Comparison of ENCODE assay signal across 9 cellular contexts in the genomic region with DNA sequence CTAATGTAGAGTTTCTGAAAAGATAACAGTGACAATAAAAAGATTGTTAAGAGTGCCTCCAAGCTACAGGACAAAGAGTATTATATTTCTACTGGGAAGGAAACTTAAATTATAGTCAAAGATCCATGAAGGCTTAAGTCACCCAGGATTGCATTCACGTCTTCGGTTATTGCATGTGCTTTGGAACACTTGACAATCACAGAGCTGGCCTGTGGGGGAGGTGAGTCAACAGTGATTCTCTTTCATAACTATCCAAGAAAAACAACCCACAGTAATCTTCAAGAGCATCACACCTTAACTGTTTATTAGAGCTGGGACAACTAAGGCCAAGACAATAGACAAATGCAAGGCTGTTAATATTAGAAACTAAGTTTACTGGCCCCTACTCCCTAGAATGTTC. TPM values are rescaled to one million over a fixed set of nuclear protein-coding genes. Genes with fewer than 3 reads are reported as not detected.
DNase-seq lines count a peak whose midpoint lies in the region; TF ChIP-seq lines count a peak whose summit lies in the region.
"Had no signal": no experiment of that assay in that cellular context is flagged by ENCODE, and none has a peak within 500 bp of the region (broad histone marks: within the 10 kb centered on the region; RNA-seq: fewer than 3 reads in every experiment).

No MANE protein-coding gene starts in this region.

- WGBS in adrenal gland, 4 donors: 10 to 37% (median 30%) methylated on average over 2 of the region's 2 CpGs

- H3K9me3 Mint-ChIP-seq in type B pancreatic cell: peaks cover 7% of the 10 kb centered on the region
- H3K9me3 Mint-ChIP-seq: activated T-helper 1 cell treated with anti-CD3 and anti-CD28 coated beads, Interleukin-12 subunit alpha, Interleukin-12 subunit beta, Interleukin-2, Interleukin-4 antibody, amounts not matched to agents 30 ng/mL and 10 ng/mL and 1 ng/mL, durations not matched to agents 14 hours and 24 hours and 36 hours had no signal

- TF ChIP-seq POLR2A in adrenal gland (IDR thresholded peaks at IDR 0.05): no peak

- H3K4me1 Mint-ChIP-seq in type B pancreatic cell (ENCODE audit: unreplicated experiment): peaks cover 24% of the 10 kb centered on the region

- no peaks in the 10 kb centered on the region for H3K27me3 Mint-ChIP-seq in type B pancreatic cell

- no peaks in the 10 kb centered on the region for H3K9me3 ChIP-seq in adrenal gland (replicated peaks in 1 of 3)

- H3K4me3 Mint-ChIP-seq in type B pancreatic cell: peak overlapping the region; percentile 27
- H3K4me3 Mint-ChIP-seq: activated T-helper 1 cell treated with anti-CD3 and anti-CD28 coated beads, Interleukin-12 subunit alpha, Interleukin-12 subunit beta, Interleukin-2, Interleukin-4 antibody, amounts not matched to agents 30 ng/mL and 10 ng/mL and 1 ng/mL, durations not matched to agents 14 hours and 24 hours and 36 hours had no signal

- H3K27me3 ChIP-seq in adrenal gland (no peaks in the 10 kb centered on the region), kidney epithelial cell (ENCODE audit: control insufficient read depth, insufficient read depth, low read length) (no peaks in the 10 kb centered on the region)

- DNase-seq in HS-5 (ENCODE audit: low read depth) (peak; percentile 64), adrenal gland (peak; percentile 32 to 68 (median 58)), kidney epithelial cell (ENCODE audit: low read depth) (peak; percentile 78), type B pancreatic cell (ENCODE audit: extremely low spot score, unreplicated experiment) (no peak), NCI-H1417 (lab: John Stamatoyannopoulos, UW) (no peak), NCI-H446 treated with DMSO at 0.1 percent for 48 hours (lab: John Stamatoyannopoulos, UW) (no peak), globus pallidus (ENCODE audit: low spot score) (no peak)
- DNase-seq: NCI-H2081 treated with DMSO at 0.1 percent for 48 hours had no signal

- no peak overlapping the region for H3K4me3 ChIP-seq in adrenal gland
- no peak overlapping the region for H3K4me3 ChIP-seq in kidney epithelial cell (ENCODE audit: low read depth, low read length)

- no peaks in the 10 kb centered on the region for H3K36me3 ChIP-seq in adrenal gland (replicated peaks in 1 of 2)
- H3K36me3 ChIP-seq in kidney epithelial cell (ENCODE audit: control insufficient read depth, insufficient read depth, low read length): no peaks in the 10 kb centered on the region

- peak overlapping the region in 2 of 5 donors; percentile 58 to 61 for H3K27ac ChIP-seq in adrenal gland

- peaks cover 0 to 11% of the 10 kb centered on the region in 2 donors for H3K4me1 ChIP-seq in adrenal gland (replicated peaks in 1 of 2)

- intact Hi-C loops in adrenal gland (cut with DNase I): no loop called here

- peak overlapping the region; percentile 69 for H3K27ac Mint-ChIP-seq in type B pancreatic cell
- H3K27ac Mint-ChIP-seq: activated T-helper 1 cell treated with anti-CD3 and anti-CD28 coated beads, Interleukin-12 subunit alpha, Interleukin-12 subunit beta, Interleukin-2, Interleukin-4 antibody, amounts not matched to agents 30 ng/mL and 10 ng/mL and 1 ng/mL, durations not matched to agents 14 hours and 24 hours and 36 hours had no signal

- TF ChIP-seq CTCF in adrenal gland (IDR thresholded peaks at IDR 0.05): no peak
- no peak for TF ChIP-seq CTCF in kidney epithelial cell (IDR thresholded peaks at IDR 0.05; ENCODE audit: insufficient read depth, low read length, poor library complexity, severe bottlenecking)
- TF ChIP-seq CTCF in type B pancreatic cell (conservative IDR thresholded peaks at IDR 0.05): no peak

- H3K36me3 Mint-ChIP-seq in type B pancreatic cell: peaks cover 11% of the 10 kb centered on the region

RNA-seq across cellular contexts. Expression of gene PDGFC, which starts 40.3 kb away (rescaled TPM):
- total RNA-seq in adrenal gland: 10 to 100 TPM; 32.2 to 77.2 (median 51.6) TPM
- polyA plus RNA-seq in adrenal gland: 10 to 100 TPM in 1 of 3 donors, 1 to 10 TPM in 2; 6.0 to 18.2 (median 7.6) TPM
- total RNA-seq in kidney epithelial cell: 67.2 and 82.5 TPM in 2 replicates
- total RNA-seq in type B pancreatic cell (ENCODE audit: low replicate concordance): 18.1 and 39.9 TPM in 2 replicates
- total RNA-seq: activated T-helper 1 cell treated with anti-CD3 and anti-CD28 coated beads, Interleukin-12 subunit alpha, Interleukin-12 subunit beta, Interleukin-2, Interleukin-4 antibody, amounts not matched to agents 30 ng/mL and 10 ng/mL and 1 ng/mL, durations not matched to agents 14 hours and 24 hours and 36 hours had no signal

Comparison
In these comparisons a context has a peak if more than half of its experiments do, and no peak if none do; other contexts are left out.
1. DNase-seq: peak in HS-5 (single experiment), adrenal gland (7 of 7) and kidney epithelial cell (single experiment); none in type B pancreatic cell (single experiment), NCI-H1417 (0 of 3), NCI-H446 treated with DMSO at 0.1 percent for 48 hours (single experiment) and globus pallidus (single experiment).